12 cellular contexts compared by ENCODE assay signal in the genomic region with DNA sequence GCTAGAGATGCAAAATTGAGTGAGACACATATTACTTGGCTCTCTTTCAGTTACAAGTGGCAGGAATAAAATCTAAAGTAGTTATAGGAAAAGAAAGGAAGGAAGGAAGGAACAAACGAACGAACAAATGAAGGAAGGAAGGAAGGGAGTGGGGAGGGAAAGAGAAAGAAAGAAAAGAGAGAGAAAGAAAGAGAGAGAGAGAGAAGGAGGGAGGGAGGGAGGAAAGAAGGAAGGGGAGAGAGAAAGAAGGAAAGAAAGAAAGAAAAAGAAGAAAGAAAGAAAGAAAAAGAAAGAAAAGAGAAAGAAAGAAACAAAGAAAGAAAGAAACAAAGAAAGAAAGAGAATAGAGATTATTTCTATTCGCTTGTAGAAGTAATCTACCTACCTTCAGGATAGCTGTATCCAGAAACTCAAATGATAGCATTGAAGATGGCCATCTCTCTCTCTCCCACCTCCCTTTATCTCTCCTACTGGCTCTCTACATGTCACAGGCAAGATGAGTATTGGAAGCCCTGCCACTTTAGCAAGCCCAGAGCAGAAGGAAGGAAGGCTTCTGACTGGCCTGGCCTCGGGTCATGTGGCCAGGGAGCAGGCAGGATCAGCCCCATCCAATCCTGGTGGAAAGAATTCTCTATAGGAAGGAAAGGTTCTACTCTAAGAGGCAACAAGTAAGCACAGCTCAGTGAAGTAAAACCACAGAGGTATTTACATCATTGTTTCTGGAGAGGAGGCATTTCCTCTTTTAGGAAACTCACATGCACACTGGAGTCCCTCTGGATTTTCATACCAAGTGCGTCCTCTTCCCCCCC.
DNase-seq lines count a peak whose midpoint lies in the region; ATAC-seq and TF ChIP-seq lines count a peak whose summit lies in the region.
"Had no signal": no experiment of that assay in that cellular context is flagged by ENCODE, and none has a peak within 500 bp of the region (broad histone marks: within the 10 kb centered on the region; RNA-seq: fewer than 3 reads in every experiment).

No MANE protein-coding gene starts in this region.

- ATAC-seq in heart right ventricle, result peak in 6 of 8 donors; percentile 26 to 52 (median 43)
- peak; percentile 29 for ATAC-seq in left ventricle myocardium superior
- no peak for ATAC-seq in stimulated activated naive CD8-positive, alpha-beta T cell treated with anti-CD3 and anti-CD28 coated beads, Interleukin-15, amount 100 ng/mL, for 72 hours
- no peak for ATAC-seq in HG03520 (IDR thresholded peaks at IDR 0.05; ENCODE audit: unreplicated experiment)

- H3K4me1 ChIP-seq in heart right ventricle (peaks cover 0 to 47% (median 34%) of the 10 kb centered on the region in 9 donors), SJSA1 (replicated peaks) (peaks cover 31% of the 10 kb centered on the region)

- no peaks in the 10 kb centered on the region for H3K9me3 Mint-ChIP-seq in stimulated activated naive CD8-positive, alpha-beta T cell treated with anti-CD3 and anti-CD28 coated beads, Interleukin-15, amount 100 ng/mL, for 72 hours
- H3K9me3 Mint-ChIP-seq: T-helper 1 cell treated with Interleukin-12 subunit alpha and Interleukin-12 subunit beta and Interleukin-4 antibody, amounts not matched to agents 30 μg/mL and 1 μg/mL, for 36 hours had no signal

- WGBS in heart right ventricle, 2 donors, result 48 to 59% methylated on average over 5 of the region's 5 CpGs

- no peaks in the 10 kb centered on the region for H3K27me3 ChIP-seq in heart right ventricle
- no peaks in the 10 kb centered on the region for H3K27me3 ChIP-seq in SJSA1 (replicated peaks)
- H3K27me3 ChIP-seq: upper lobe of left lung had no signal

- H3K4me3 Mint-ChIP-seq in stimulated activated naive CD8-positive, alpha-beta T cell treated with anti-CD3 and anti-CD28 coated beads, Interleukin-15, amount 100 ng/mL, for 72 hours, result no peak overlapping the region
- H3K4me3 Mint-ChIP-seq: CD4-positive, alpha-beta memory T cell; T-helper 1 cell treated with Interleukin-12 subunit alpha and Interleukin-12 subunit beta and Interleukin-4 antibody, amounts not matched to agents 30 μg/mL and 1 μg/mL, for 36 hours had no signal

- H3K9me3 ChIP-seq in heart right ventricle (peaks cover 0 to 9% (median 0%) of the 10 kb centered on the region in 11 donors), SJSA1 (replicated peaks) (no peaks in the 10 kb centered on the region)
- H3K9me3 ChIP-seq: upper lobe of left lung had no signal

- H3K27ac Mint-ChIP-seq in stimulated activated naive CD8-positive, alpha-beta T cell treated with anti-CD3 and anti-CD28 coated beads, Interleukin-15, amount 100 ng/mL, for 72 hours, result no peak overlapping the region
- H3K27ac Mint-ChIP-seq: CD4-positive, alpha-beta memory T cell; T-helper 1 cell treated with Interleukin-12 subunit alpha and Interleukin-12 subunit beta and Interleukin-4 antibody, amounts not matched to agents 30 μg/mL and 1 μg/mL, for 36 hours had no signal

- TF ChIP-seq CTCF in heart right ventricle (IDR thresholded peaks at IDR 0.05), result no peak

- DNase-seq in heart right ventricle (no peak), cardiac septum (ENCODE audit: low spot score) (no peak), SJSA1 (ENCODE audit: low read depth in 1 of 2, low spot score in 2 of 2) (peak; percentile 62 to 69), left ventricle myocardium superior (no peak), DMS114 treated with DMSO at 0.1 percent for 48 hours (lab: John Stamatoyannopoulos, UW; ENCODE audit: unreplicated experiment) (no peak), occipital lobe (lab: John Stamatoyannopoulos, UW) (no peak)
- no peak for DNase-seq in stimulated activated naive CD8-positive, alpha-beta T cell treated with anti-CD3 and anti-CD28 coated beads, Interleukin-15, amount 100 ng/mL, for 72 hours
- DNase-seq: CD4-positive, alpha-beta memory T cell; upper lobe of left lung had no signal

- peaks cover 42% of the 10 kb centered on the region for H3K27me3 Mint-ChIP-seq in stimulated activated naive CD8-positive, alpha-beta T cell treated with anti-CD3 and anti-CD28 coated beads, Interleukin-15, amount 100 ng/mL, for 72 hours
- H3K27me3 Mint-ChIP-seq: CD4-positive, alpha-beta memory T cell had no signal

- no peak overlapping the region for H3K4me3 ChIP-seq in heart right ventricle
- H3K4me3 ChIP-seq in SJSA1, result no peak overlapping the region
- H3K4me3 ChIP-seq: upper lobe of left lung had no signal

- H3K27ac ChIP-seq in heart right ventricle, result peak overlapping the region in 4 of 10 donors; percentile 10 to 54 (median 31)
- no peak overlapping the region for H3K27ac ChIP-seq in SJSA1
- H3K27ac ChIP-seq: parathyroid adenoma, upper lobe of left lung had no signal

- intact Hi-C loops in heart right ventricle (cut with DNase I) (no loop called here), cardiac septum (cut with DNase I) (no loop called here), left ventricle myocardium superior (cut with micrococcal nuclease) (no loop called here)

- H3K4me1 Mint-ChIP-seq in stimulated activated naive CD8-positive, alpha-beta T cell treated with anti-CD3 and anti-CD28 coated beads, Interleukin-15, amount 100 ng/mL, for 72 hours, result peaks cover 12% of the 10 kb centered on the region
- H3K4me1 Mint-ChIP-seq: CD4-positive, alpha-beta memory T cell had no signal

- H3K36me3 ChIP-seq in heart right ventricle, result no peaks in the 10 kb centered on the region
- no peaks in the 10 kb centered on the region for H3K36me3 ChIP-seq in SJSA1
- H3K36me3 ChIP-seq: upper lobe of left lung had no signal

Comparison
In these comparisons a context has a peak if more than half of its experiments do, and no peak if none do; other contexts are left out.
1. ATAC-seq: peak in heart right ventricle (6 of 8) and left ventricle myocardium superior (single experiment); none in stimulated activated naive CD8-positive, alpha-beta T cell treated with anti-CD3 and anti-CD28 coated beads, Interleukin-15, amount 100 ng/mL, for 72 hours (single experiment) and HG03520 (single experiment).
2. DNase-seq: peak in SJSA1 (2 of 2); none in heart right ventricle (0 of 2), cardiac septum (single experiment), left ventricle myocardium superior (single experiment), stimulated activated naive CD8-positive, alpha-beta T cell treated with anti-CD3 and anti-CD28 coated beads, Interleukin-15, amount 100 ng/mL, for 72 hours (0 of 2), DMS114 treated with DMSO at 0.1 percent for 48 hours (single experiment) and occipital lobe (single experiment).